ENCODE assay signal across 8 cellular contexts in the genomic region with DNA sequence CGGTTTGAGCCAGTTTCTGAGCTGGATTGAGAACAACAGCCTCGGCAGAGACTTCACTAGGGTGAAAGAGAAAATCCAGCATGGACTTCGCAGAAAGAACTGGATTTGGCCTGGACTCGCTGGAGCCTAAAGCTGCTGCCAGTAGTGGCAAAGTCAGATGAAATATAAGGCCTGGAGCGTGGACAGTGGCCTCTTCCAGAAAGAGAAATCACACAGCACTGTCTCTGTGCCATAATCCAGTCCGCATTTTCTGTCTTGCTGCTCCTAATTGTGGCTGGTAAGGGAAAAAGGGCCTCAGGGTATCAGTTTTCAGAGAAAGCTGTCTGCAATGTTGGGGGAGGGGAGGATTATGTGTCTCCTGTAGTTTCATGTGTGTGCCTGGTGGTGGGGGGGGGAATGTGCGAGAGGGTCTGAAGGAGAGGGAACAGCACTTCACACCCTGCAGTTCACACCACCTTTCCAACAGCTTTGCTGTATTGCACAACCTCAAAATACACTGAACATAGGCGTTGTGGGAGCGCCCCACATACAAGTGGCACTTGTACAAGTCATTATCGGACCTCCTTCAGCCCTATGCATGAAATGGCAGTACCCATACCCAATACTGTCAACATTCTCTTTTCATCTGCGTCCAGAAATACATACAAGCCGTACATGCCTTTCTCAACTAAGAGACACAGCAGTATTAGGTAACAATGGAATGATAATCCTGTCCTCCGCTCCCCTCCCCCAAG.
DNase-seq lines count a peak whose midpoint lies in the region; ATAC-seq and TF ChIP-seq lines count a peak whose summit lies in the region.

No MANE protein-coding gene starts in this region.

- H3K36me3 Mint-ChIP-seq in neural crest cell (ENCODE audit: low read depth) = peaks cover 33% of the 10 kb centered on the region

- peaks cover 5% of the 10 kb centered on the region for H3K27me3 Mint-ChIP-seq in neural crest cell (ENCODE audit: low read depth)
- no peaks in the 10 kb centered on the region for H3K27me3 Mint-ChIP-seq in stimulated activated naive CD8-positive, alpha-beta T cell treated with anti-CD3 and anti-CD28 coated beads, Interleukin-15, amount 100 ng/mL, for 72 hours

- POLR2A ChIA-PET in RWPE1 (lab: Yijun Ruan, JAX; ENCODE audit: low non-redundant PET) = no interaction called here

- H3K79me2 ChIP-seq in KMS-11 (ENCODE audit: insufficient read depth, low read depth) = no peaks in the 10 kb centered on the region

- H3K4me3 Mint-ChIP-seq in neural crest cell = peak overlapping the region; percentile 87
- peak overlapping the region; percentile 71 to 83 for H3K4me3 Mint-ChIP-seq in stimulated activated naive CD8-positive, alpha-beta T cell treated with anti-CD3 and anti-CD28 coated beads, Interleukin-15, amount 100 ng/mL, for 72 hours

- H3K9me3 Mint-ChIP-seq in neural crest cell = peaks cover 21% of the 10 kb centered on the region
- peaks cover 15 to 21% of the 10 kb centered on the region in 2 donors for H3K9me3 Mint-ChIP-seq in stimulated activated naive CD8-positive, alpha-beta T cell treated with anti-CD3 and anti-CD28 coated beads, Interleukin-15, amount 100 ng/mL, for 72 hours

- peak overlapping the region; percentile 27 for H3K4me2 ChIP-seq in KMS-11

- H3K27ac ChIP-seq in KMS-11 (peak overlapping the region; percentile 91), RWPE1 (peak overlapping the region; percentile 80)

- H3K4me1 Mint-ChIP-seq in neural crest cell = peaks cover 74% of the 10 kb centered on the region
- H3K4me1 Mint-ChIP-seq in stimulated activated naive CD8-positive, alpha-beta T cell treated with anti-CD3 and anti-CD28 coated beads, Interleukin-15, amount 100 ng/mL, for 72 hours = peaks cover 51% of the 10 kb centered on the region

- no peak for TF ChIP-seq CTCF in KMS-11 (conservative IDR thresholded peaks at IDR 0.05; ENCODE audit: low read depth, low read length)
- no peak for TF ChIP-seq CTCF in RWPE1 (conservative IDR thresholded peaks at IDR 0.05; ENCODE audit: low read depth)
- no peak for TF ChIP-seq CTCF in neural crest cell (conservative IDR thresholded peaks at IDR 0.05)

- H3K4me3 ChIP-seq in KMS-11 (IDR thresholded peaks at IDR 0.05; ENCODE audit: insufficient read depth, low read depth, low read length) = no peak overlapping the region

- CTCF ChIA-PET in RWPE1 (lab: Yijun Ruan, JAX) = interaction anchor here (0.6 kb wide), 1 partner anchor 257 kb away, joined by 4 read pairs; no protein-coding TSS in a partner anchor

- no peaks in the 10 kb centered on the region for H3K27me3 ChIP-seq in KMS-11 (ENCODE audit: insufficient read depth, low read depth)

- peak overlapping the region; percentile 65; the same call in 1 of the 2 replicates for H3K9ac ChIP-seq in KMS-11

- peak overlapping the region; percentile 99 for H3K27ac Mint-ChIP-seq in neural crest cell (ENCODE audit: unreplicated experiment)
- H3K27ac Mint-ChIP-seq in stimulated activated naive CD8-positive, alpha-beta T cell treated with anti-CD3 and anti-CD28 coated beads, Interleukin-15, amount 100 ng/mL, for 72 hours = peak overlapping the region; percentile 98 to 100

- H4K20me1 ChIP-seq in KMS-11 (ENCODE audit: insufficient read depth) = no peaks in the 10 kb centered on the region

- peak overlapping the region; percentile 51 for H2AFZ ChIP-seq in KMS-11 (ENCODE audit: low read depth)

- H3K4me1 ChIP-seq in KMS-11 (ENCODE audit: low read depth, poor library complexity, severe bottlenecking) = peaks cover 27% of the 10 kb centered on the region

- DNase-seq in COLO668 (lab: John Stamatoyannopoulos, UW; ENCODE audit: unreplicated experiment) = peak; percentile 87
- peak; percentile 38 for DNase-seq in RWPE1 (ENCODE audit: low spot score)
- peak; percentile 66 for DNase-seq in activated effector memory CD4-positive, alpha-beta T cell treated with Interleukin-2 at 50 U/mL for 16 hours
- peak; percentile 98 for DNase-seq in fibroblast of the conjunctiva (ENCODE audit: low read depth)
- peak; percentile 93 for DNase-seq in neural crest cell (ENCODE audit: low read depth, low spot score)
- DNase-seq in stimulated activated naive CD8-positive, alpha-beta T cell treated with anti-CD3 and anti-CD28 coated beads, Interleukin-15, amount 100 ng/mL, for 72 hours = peak; percentile 87 to 92

- no peaks in the 10 kb centered on the region for H3K36me3 ChIP-seq in KMS-11 (ENCODE audit: insufficient read depth)

- peak; percentile 63 for ATAC-seq in GM21447 (IDR thresholded peaks at IDR 0.05; ENCODE audit: unreplicated experiment)
- ATAC-seq in stimulated activated naive CD8-positive, alpha-beta T cell treated with anti-CD3 and anti-CD28 coated beads, Interleukin-15, amount 100 ng/mL, for 72 hours = peak; percentile 85

Comparison
In these comparisons a context has a peak if more than half of its experiments do, and no peak if none do; other contexts are left out.
1. DNase-seq: peak in every context shown above with its lines; median percentile 98 in fibroblast of the conjunctiva; 93 in neural crest cell; 90 in stimulated activated naive CD8-positive, alpha-beta T cell treated with anti-CD3 and anti-CD28 coated beads, Interleukin-15, amount 100 ng/mL, for 72 hours; 87 in COLO668; 66 in activated effector memory CD4-positive, alpha-beta T cell treated with Interleukin-2 at 50 U/mL for 16 hours; 38 in RWPE1.